In genomic region chr9:34457266-34458012, GRCh38 we compare ENCODE assay signal across 8 cellular contexts. TPM values are rescaled to one million over a fixed set of nuclear protein-coding genes. Genes with fewer than 3 reads are reported as not detected.
DNase-seq lines count a peak whose midpoint lies in the region; ATAC-seq, FAIRE-seq and TF ChIP-seq lines count a peak whose summit lies in the region.

No MANE protein-coding gene starts in this region.

- TF ChIP-seq CTCF in AG04449 (IDR thresholded peaks at IDR 0.05; ENCODE audit: insufficient read depth, low read length, missing control alignments) (no peak), bronchial epithelial cell (IDR thresholded peaks at IDR 0.05; ENCODE audit: insufficient read depth, low read length, severe bottlenecking) (no peak)

- peak; percentile 24 for DNase-seq in AG04449 (ENCODE audit: low read depth, low spot score)
- DNase-seq in H4 (ENCODE audit: low spot score), result peak; percentile 84
- DNase-seq in RPMI8226, result peak; percentile 28
- DNase-seq in bronchial epithelial cell (ENCODE audit: low read depth), result peak; percentile 64
- DNase-seq in MV-4-11 (lab: John Stamatoyannopoulos, UW), result no peak

- H3K4me1 ChIP-seq in iPS-18a (ENCODE audit: control insufficient read depth, low read depth, low read length) (peaks cover 4% of the 10 kb centered on the region), rectal smooth muscle tissue (ENCODE audit: control insufficient read depth, insufficient read depth, low read length) (peaks cover 5% of the 10 kb centered on the region)

- POLR2A ChIA-PET in AG04449 (lab: Yijun Ruan, JAX), result interaction anchor here (1.0 kb wide), 1 partner anchor 11 kb away, joined by 3 read pairs; no protein-coding TSS in a partner anchor

- CTCF ChIA-PET in AG04449 (lab: Yijun Ruan, JAX), result interaction anchor here (1.3 to 5.9 kb wide), 6 partner anchors 12 to 134 kb away, joined by 3 to 43 read pairs (median 10); no protein-coding TSS in a partner anchor

- H3K27ac ChIP-seq in iPS-18a (ENCODE audit: low read length) (no peak overlapping the region), rectal smooth muscle tissue (ENCODE audit: low read depth, low read length) (peak overlapping the region; percentile 54)

- H3K9me3 ChIP-seq in iPS-18a (ENCODE audit: control insufficient read depth, low read depth, low read length), result no peaks in the 10 kb centered on the region

- H3K36me3 ChIP-seq in bronchial epithelial cell (ENCODE audit: control insufficient read depth, insufficient read depth, low read length) (no peaks in the 10 kb centered on the region), iPS-18a (ENCODE audit: control insufficient read depth, low read depth, low read length) (no peaks in the 10 kb centered on the region), rectal smooth muscle tissue (ENCODE audit: control insufficient read depth, insufficient read depth, low read length) (no peaks in the 10 kb centered on the region)

- H3K27me3 ChIP-seq in bronchial epithelial cell (ENCODE audit: control insufficient read depth, insufficient read depth, low read length) (no peaks in the 10 kb centered on the region), iPS-18a (ENCODE audit: control insufficient read depth, insufficient read depth, low read length) (peaks cover 29% of the 10 kb centered on the region), rectal smooth muscle tissue (ENCODE audit: control insufficient read depth, insufficient read depth, low read length) (peaks cover 3% of the 10 kb centered on the region)

- no peak for FAIRE-seq in bronchial epithelial cell (lab: Jason Lieb, UNC)

- ATAC-seq in GM18858 (IDR thresholded peaks at IDR 0.05; ENCODE audit: unreplicated experiment), result no peak

- H3K4me3 ChIP-seq in AG04449 (ENCODE audit: low read depth, low read length) (peak overlapping the region; percentile 84), bronchial epithelial cell (ENCODE audit: low read depth, low read length) (peak overlapping the region; percentile 72), iPS-18a (ENCODE audit: low read length) (peak overlapping the region; percentile 84), rectal smooth muscle tissue (ENCODE audit: low read length) (peak overlapping the region; percentile 87)

- H3K9ac ChIP-seq in iPS-18a (ENCODE audit: low read length) (peak overlapping the region; percentile 65), rectal smooth muscle tissue (ENCODE audit: low read length) (peak overlapping the region; percentile 61)

RNA-seq across cellular contexts. Expression of gene FAM219A, which starts 0.9 kb away (rescaled TPM):
- total RNA-seq in H4 (2014; rRNA removed; shearing (Covaris generic)), result 13.6 and 17.9 TPM in 2 replicates
- total RNA-seq in bronchial epithelial cell, result 3.9 and 5.4 TPM in 2 replicates

RNA-seq across cellular contexts. Expression of gene DNAI1, which starts 1.2 kb away (rescaled TPM):
- 0.04 and 0.27 TPM in 2 replicates for total RNA-seq in H4 (2014; rRNA removed; shearing (Covaris generic))
- not detected in 2 replicates for total RNA-seq in bronchial epithelial cell
